In genomic region chr1:16613185-16614147, GRCh38 we compare ENCODE assay signal across 1 cellular context.
TF ChIP-seq lines count a peak whose summit lies in the region.

TSS of gene NBPF1 (minus strand) at chr1:16613564.

TF ChIP-seq in HepG2, 621 proteins besides CTCF, POLR2A, EP300 and RAD21 (continued from another document and continues in another):
- TF ChIP-seq ZHX1 (CRISPR knock-in tag; IDR thresholded peaks at IDR 0.05; ENCODE audit: low read depth) (no peak; the same call in 1 of the 2 replicates), ZNF543 (CRISPR knock-in tag; IDR thresholded peaks at IDR 0.05) (peak; percentile 99), SMARCC2 (IDR thresholded peaks at IDR 0.05) (no peak), ZNF12 (CRISPR knock-in tag; IDR thresholded peaks at IDR 0.05) (peak; percentile 77), GPBP1L1 (CRISPR knock-in tag; IDR thresholded peaks at IDR 0.05) (no peak), ZNF124 (CRISPR knock-in tag; IDR thresholded peaks at IDR 0.05) (peak; percentile 98), PAWR (CRISPR knock-in tag; IDR thresholded peaks at IDR 0.05; ENCODE audit: borderline replicate concordance) (peak; percentile 89; the same call in 1 of the 2 replicates), ERF (CRISPR knock-in tag; IDR thresholded peaks at IDR 0.05) (no peak; the same call in none of the 2 replicates), EED (CRISPR knock-in tag; IDR thresholded peaks at IDR 0.05) (peak; percentile 99), ZFYVE20 (CRISPR knock-in tag; IDR thresholded peaks at IDR 0.05; ENCODE audit: borderline replicate concordance, low read depth) (peak; percentile 97), TRIM22 (IDR thresholded peaks at IDR 0.05) (no peak), ZNF17 (CRISPR knock-in tag; IDR thresholded peaks at IDR 0.05) (no peak), SYNCRIP (IDR thresholded peaks at IDR 0.05; ENCODE audit: insufficient read depth, low read depth, low read length) (no peak), RFX3 (CRISPR knock-in tag; IDR thresholded peaks at IDR 0.05) (0 out of 2 replicates have a peak, but pooled peaks have one; percentile 7), ZNF546 (CRISPR knock-in tag; conservative IDR thresholded peaks at IDR 0.05) (peak; percentile 100), ZBTB4 (CRISPR knock-in tag; IDR thresholded peaks at IDR 0.05; ENCODE audit: borderline replicate concordance) (peak; percentile 98), ZNF678 (CRISPR knock-in tag; IDR thresholded peaks at IDR 0.05) (peak; percentile 99), ZEB1 (IDR thresholded peaks at IDR 0.05; ENCODE audit: insufficient replicate concordance, low read depth) (no peak), XRCC5 (optimal IDR thresholded peaks at IDR 0.05; ENCODE audit: low read length) (peak; percentile 97), ZNF20 (CRISPR knock-in tag; IDR thresholded peaks at IDR 0.05) (peak; percentile 85; the same call in 1 of the 2 replicates), ZNF580 (CRISPR knock-in tag; IDR thresholded peaks at IDR 0.05; ENCODE audit: borderline replicate concordance, low read depth) (peak; percentile 100), RARG (CRISPR knock-in tag; IDR thresholded peaks at IDR 0.05; ENCODE audit: low read depth) (peak; percentile 99), ZNF709 (CRISPR knock-in tag; IDR thresholded peaks at IDR 0.05) (peak; percentile 99), ZMYM4 (CRISPR knock-in tag; IDR thresholded peaks at IDR 0.05) (peak; percentile 93), SOX13 (IDR thresholded peaks at IDR 0.05) (no peak), SOX13 (CRISPR knock-in tag; conservative IDR thresholded peaks at IDR 0.05 in 1 of 2, IDR thresholded peaks at IDR 0.05 in 1 of 2) (peak; percentile 67; a peak in 3 of 4 replicates), NCOA2 (CRISPR knock-in tag; IDR thresholded peaks at IDR 0.05) (peak; percentile 54), AKAP8 (CRISPR knock-in tag; IDR thresholded peaks at IDR 0.05) (peak; percentile 98), HDAC2 (CRISPR knock-in tag; IDR thresholded peaks at IDR 0.05) (peak; percentile 90), ZNF781 (CRISPR knock-in tag; IDR thresholded peaks at IDR 0.05; ENCODE audit: borderline replicate concordance, not compliant biosample characterization) (peak; percentile 97), TBX2 (CRISPR knock-in tag; IDR thresholded peaks at IDR 0.05; ENCODE audit: borderline replicate concordance) (peak; percentile 97), ATF4 (CRISPR knock-in tag; IDR thresholded peaks at IDR 0.05) (peak in 1 of 2 experiments; percentile 53; a peak in 1 of 4 replicates), TBL1XR1 (IDR thresholded peaks at IDR 0.05; ENCODE audit: borderline replicate concordance, low read length, partially characterized antibody) (peak; percentile 28), NCOA1 (CRISPR knock-in tag; IDR thresholded peaks at IDR 0.05) (peak; percentile 90), SETDB1 (CRISPR knock-in tag; IDR thresholded peaks at IDR 0.05; ENCODE audit: borderline replicate concordance) (no peak), CBFB (CRISPR knock-in tag; IDR thresholded peaks at IDR 0.05) (peak; percentile 91), ZNF136 (CRISPR knock-in tag; IDR thresholded peaks at IDR 0.05; ENCODE audit: low read depth) (peak; percentile 99), RAD51 (IDR thresholded peaks at IDR 0.05; ENCODE audit: borderline replicate concordance) (no peak), RFXAP (CRISPR knock-in tag; IDR thresholded peaks at IDR 0.05; ENCODE audit: borderline replicate concordance) (peak; percentile 95), ZNF407 (CRISPR knock-in tag; IDR thresholded peaks at IDR 0.05; ENCODE audit: not compliant biosample characterization) (peak; percentile 99), KDM5B (CRISPR knock-in tag; IDR thresholded peaks at IDR 0.05; ENCODE audit: borderline replicate concordance) (peak; percentile 98), ZNF33B (CRISPR knock-in tag; IDR thresholded peaks at IDR 0.05) (peak; percentile 100), USF2 (IDR thresholded peaks at IDR 0.05; ENCODE audit: low read depth, low read length) (no peak), USF2 (CRISPR knock-in tag; IDR thresholded peaks at IDR 0.05; ENCODE audit: borderline replicate concordance) (no peak), SMARCE1 (IDR thresholded peaks at IDR 0.05; ENCODE audit: borderline replicate concordance) (no peak), SUZ12 (IDR thresholded peaks at IDR 0.05; ENCODE audit: low read depth, low read length) (peak; percentile 33; the same call in 1 of the 2 replicates)
